15 cellular contexts compared by ENCODE assay signal in the genomic region with DNA sequence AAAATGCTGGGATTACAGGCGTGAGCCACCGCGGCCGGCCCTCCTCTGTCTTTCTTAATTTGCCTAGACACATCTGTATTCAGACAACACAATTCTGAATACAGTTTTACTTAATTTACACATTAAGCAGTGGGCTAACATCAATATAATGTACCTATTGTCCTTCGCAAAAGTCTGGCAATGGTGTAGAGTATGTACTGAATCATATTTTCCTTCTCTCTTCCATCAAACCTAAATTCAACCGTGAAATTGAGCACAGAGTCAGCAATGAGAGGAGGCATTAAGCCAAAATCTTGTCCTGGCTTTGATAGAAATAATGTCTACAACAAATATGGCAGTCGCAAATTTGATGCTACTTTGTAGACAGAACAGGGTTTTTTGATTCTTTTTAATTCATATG. TPM values are rescaled to one million over a fixed set of nuclear protein-coding genes. Genes with fewer than 3 reads are reported as not detected.
DNase-seq lines count a peak whose midpoint lies in the region; ATAC-seq and TF ChIP-seq lines count a peak whose summit lies in the region.
"Had no signal": no experiment of that assay in that cellular context is flagged by ENCODE, and none has a peak within 500 bp of the region (broad histone marks: within the 10 kb centered on the region; RNA-seq: fewer than 3 reads in every experiment).

No MANE protein-coding gene starts in this region.

- in situ Hi-C loops in Panc1 (cut with HindIII; ENCODE audit: low pct_unique_long_range_greater_than_20kb, low sequenced_read_pairs): no loop called here

- no TSS peak for BruUV-seq in Caco-2 (replicated peaks; lab: Mats Ljungman, UMichigan)
- BruUV-seq in Panc1 (replicated peaks; lab: Mats Ljungman, UMichigan): TSS peak; percentile 23

- H3K27me3 ChIP-seq in CD4-positive, CD25-positive, alpha-beta regulatory T cell (ENCODE audit: control insufficient read depth, insufficient read depth, low read length): no peaks in the 10 kb centered on the region
- H3K27me3 ChIP-seq in Caco-2 (replicated peaks; ENCODE audit: control insufficient read depth, insufficient read depth, low read length): no peaks in the 10 kb centered on the region
- no peaks in the 10 kb centered on the region for H3K27me3 ChIP-seq in Panc1 (ENCODE audit: control insufficient read depth, insufficient read depth, low read length)
- no peaks in the 10 kb centered on the region for H3K27me3 ChIP-seq in breast epithelium
- H3K27me3 ChIP-seq in tibial nerve: no peaks in the 10 kb centered on the region
- H3K27me3 ChIP-seq: BLaER1 treated with 17β-estradiol and CSF1 and Interleukin-3, amounts not matched to agents 10 nM and 100 nM had no signal

- 89% methylated on average over 7 of the region's 7 CpGs for WGBS in tibial nerve, 2 donors

- H3K27ac ChIP-seq in CD4-positive, CD25-positive, alpha-beta regulatory T cell (ENCODE audit: insufficient read depth, low read length, poor library complexity, severe bottlenecking): no peak overlapping the region
- H3K27ac ChIP-seq in Panc1 (ENCODE audit: low read length) (no peak overlapping the region), breast epithelium (no peak overlapping the region), tibial nerve (no peak overlapping the region)
- H3K27ac ChIP-seq: BLaER1 treated with 17β-estradiol and CSF1 and Interleukin-3, amounts not matched to agents 10 nM and 100 nM had no signal

- no peaks in the 10 kb centered on the region for H3K27me3 Mint-ChIP-seq in CD4-positive, CD25-positive, alpha-beta regulatory T cell
- H3K27me3 Mint-ChIP-seq in Caco-2 (ENCODE audit: insufficient read depth, unreplicated experiment) (no peaks in the 10 kb centered on the region), memory B cell (no peaks in the 10 kb centered on the region)
- H3K27me3 Mint-ChIP-seq: B cell; CD8-positive, alpha-beta memory T cell had no signal

- no peaks in the 10 kb centered on the region for H3K4me1 ChIP-seq in CD4-positive, CD25-positive, alpha-beta regulatory T cell (ENCODE audit: control insufficient read depth, insufficient read depth, low read length, poor library complexity, severe bottlenecking)
- H3K4me1 ChIP-seq in Caco-2 (peaks cover 7% of the 10 kb centered on the region), Panc1 (ENCODE audit: control insufficient read depth, insufficient read depth, low read length) (no peaks in the 10 kb centered on the region), breast epithelium (no peaks in the 10 kb centered on the region), tibial nerve (no peaks in the 10 kb centered on the region)

- intact Hi-C loops in Caco-2 (cut with micrococcal nuclease; ENCODE audit: unreplicated experiment) (no loop called here), Panc1 (cut with micrococcal nuclease; ENCODE audit: unreplicated experiment) (no loop called here), breast epithelium (cut with DNase I; ENCODE audit: low total_unique reads) (no loop called here)

- H3K9me3 Mint-ChIP-seq in CD4-positive, CD25-positive, alpha-beta regulatory T cell: no peaks in the 10 kb centered on the region
- H3K9me3 Mint-ChIP-seq in Caco-2 (ENCODE audit: unreplicated experiment) (no peaks in the 10 kb centered on the region), memory B cell (no peaks in the 10 kb centered on the region)
- H3K9me3 Mint-ChIP-seq: CD8-positive, alpha-beta memory T cell had no signal

- POLR2A ChIA-PET in Caco-2 (lab: Charles Lee) (no interaction called here), Panc1 (lab: Charles Lee) (no interaction called here)

- H3K36me3 Mint-ChIP-seq in CD4-positive, CD25-positive, alpha-beta regulatory T cell: peaks cover 38% of the 10 kb centered on the region
- peaks cover 97% of the 10 kb centered on the region for H3K36me3 Mint-ChIP-seq in Caco-2 (ENCODE audit: insufficient read depth, unreplicated experiment)
- peaks cover 33% of the 10 kb centered on the region for H3K36me3 Mint-ChIP-seq in memory B cell

- TF ChIP-seq POLR2A in breast epithelium (IDR thresholded peaks at IDR 0.05): no peak
- TF ChIP-seq POLR2A in tibial nerve (IDR thresholded peaks at IDR 0.05): no peak

- no peak overlapping the region for H3K4me3 Mint-ChIP-seq in CD4-positive, CD25-positive, alpha-beta regulatory T cell
- H3K4me3 Mint-ChIP-seq in Caco-2 (ENCODE audit: unreplicated experiment) (no peak overlapping the region), memory B cell (no peak overlapping the region)
- H3K4me3 Mint-ChIP-seq: B cell; CD8-positive, alpha-beta memory T cell had no signal

- TF ChIP-seq EP300 in tibial nerve (IDR thresholded peaks at IDR 0.05): no peak

- H3K9me3 ChIP-seq in CD4-positive, CD25-positive, alpha-beta regulatory T cell (ENCODE audit: control insufficient read depth in 2 of 2, low read length in 2 of 2): no peaks in the 10 kb centered on the region
- H3K9me3 ChIP-seq in Caco-2 (no peaks in the 10 kb centered on the region), Panc1 (ENCODE audit: control insufficient read depth, insufficient read depth, low read depth, low read length) (no peaks in the 10 kb centered on the region), breast epithelium (no peaks in the 10 kb centered on the region), tibial nerve (no peaks in the 10 kb centered on the region)
- H3K9me3 ChIP-seq: BLaER1 treated with 17β-estradiol and CSF1 and Interleukin-3, amounts not matched to agents 10 nM and 100 nM had no signal

- no peak for DNase-seq in CD4-positive, CD25-positive, alpha-beta regulatory T cell
- DNase-seq in Caco-2 (no peak), Panc1 (ENCODE audit: low read depth, low spot score) (no peak), memory B cell (ENCODE audit: low spot score in 2 of 2) (no peak), breast epithelium (ENCODE audit: low spot score in 2 of 2) (no peak), tibial nerve (ENCODE audit: low spot score in 2 of 2) (no peak)
- DNase-seq: CD8-positive, alpha-beta memory T cell; DMS153; DMS79; GDM1; GOT3; H7; IMR-90 had no signal

- H3K4me3 ChIP-seq in CD4-positive, CD25-positive, alpha-beta regulatory T cell (ENCODE audit: low read depth, low read length): no peak overlapping the region
- no peak overlapping the region for H3K4me3 ChIP-seq in Caco-2 (ENCODE audit: low read depth, low read length)
- no peak overlapping the region for H3K4me3 ChIP-seq in Panc1 (ENCODE audit: low read depth in 2 of 2, low read length in 2 of 2)
- H3K4me3 ChIP-seq in breast epithelium: no peak overlapping the region
- H3K4me3 ChIP-seq in tibial nerve: no peak overlapping the region
- H3K4me3 ChIP-seq: BLaER1 treated with 17β-estradiol and CSF1 and Interleukin-3, amounts not matched to agents 10 nM and 100 nM had no signal

- H3K4me1 Mint-ChIP-seq in CD4-positive, CD25-positive, alpha-beta regulatory T cell: peaks cover 0 to 6% (median 1%) of the 10 kb centered on the region in 4 donors
- H3K4me1 Mint-ChIP-seq in Caco-2 (ENCODE audit: low read depth, unreplicated experiment) (no peaks in the 10 kb centered on the region), memory B cell (no peaks in the 10 kb centered on the region)
- H3K4me1 Mint-ChIP-seq: B cell had no signal

- peaks cover 86% of the 10 kb centered on the region for H3K36me3 ChIP-seq in CD4-positive, CD25-positive, alpha-beta regulatory T cell (ENCODE audit: control insufficient read depth, insufficient read depth, low read length)
- peaks cover 5% of the 10 kb centered on the region for H3K36me3 ChIP-seq in Caco-2 (ENCODE audit: control insufficient read depth, insufficient read depth, low read length)
- peaks cover 53% of the 10 kb centered on the region for H3K36me3 ChIP-seq in Panc1 (ENCODE audit: control insufficient read depth, insufficient read depth, low read length)
- peaks cover 8% of the 10 kb centered on the region for H3K36me3 ChIP-seq in breast epithelium
- peaks cover 3 to 98% (median 29%) of the 10 kb centered on the region in 3 donors for H3K36me3 ChIP-seq in tibial nerve

- peak overlapping the region in 2 of 3 donors; percentile 33 to 44 for H3K27ac Mint-ChIP-seq in CD4-positive, CD25-positive, alpha-beta regulatory T cell
- H3K27ac Mint-ChIP-seq in Caco-2 (ENCODE audit: unreplicated experiment): peak overlapping the region; percentile 46
- peak overlapping the region; percentile 78 for H3K27ac Mint-ChIP-seq in memory B cell

- TF ChIP-seq CTCF in Caco-2 (IDR thresholded peaks at IDR 0.05; ENCODE audit: insufficient read depth in 1 of 2, low read depth in 1 of 2, low read length in 1 of 2, severe bottlenecking in 1 of 2, unreplicated experiment in 1 of 2) (no peak), Panc1 (IDR thresholded peaks at IDR 0.05) (no peak), breast epithelium (IDR thresholded peaks at IDR 0.05) (no peak), tibial nerve (IDR thresholded peaks at IDR 0.05) (no peak)

- ATAC-seq in CD4-positive, CD25-positive, alpha-beta regulatory T cell (ENCODE audit: low read depth in 2 of 2): no peak
- ATAC-seq in Panc1: no peak
- ATAC-seq in memory B cell (ENCODE audit: low read depth): no peak

- CTCF ChIA-PET in Caco-2 (lab: Charles Lee) (no interaction called here), Panc1 (lab: Charles Lee) (no interaction called here)

RNA-seq across cellular contexts. Expression of a gene that starts 30.4 kb away (rescaled TPM):
- total RNA-seq in CD4-positive, CD25-positive, alpha-beta regulatory T cell: not detected
- polyA plus RNA-seq in CD4-positive, CD25-positive, alpha-beta regulatory T cell: under 1 TPM in 2 of 4 donors, not detected in 2; 0.13 to 0.15 TPM
- 1.2 TPM in 2 replicates for total RNA-seq in Caco-2 (2022)
- total RNA-seq in Panc1 (2021; ENCODE audit: unreplicated experiment): 3.2 TPM
- 7.8 TPM for polyA plus RNA-seq in Panc1 (2012; ENCODE audit: insufficient read length)
- 1 to 10 TPM in 1 of 3 donors, under 1 TPM in 2; 0.44 to 4.3 (median 0.98) TPM for total RNA-seq in breast epithelium
- 1 to 10 TPM in 3 of 4 donors, under 1 TPM in 1; 0.87 to 3.0 (median 2.5) TPM for total RNA-seq in tibial nerve
- polyA plus RNA-seq: CD8-positive, alpha-beta memory T cell had no signal

RNA-seq across cellular contexts. Expression of a gene that starts 58.1 kb away (rescaled TPM):
- 61.8 TPM for total RNA-seq in CD4-positive, CD25-positive, alpha-beta regulatory T cell
- 10 to 100 TPM; 13.0 to 14.4 (median 13.8) TPM for polyA plus RNA-seq in CD4-positive, CD25-positive, alpha-beta regulatory T cell
- total RNA-seq in Caco-2 (2022) (85.2 and 85.7 TPM in 2 replicates), Panc1 (2021; ENCODE audit: unreplicated experiment) (107 TPM), breast epithelium (10 to 100 TPM; 53.7 to 57.4 (median 56.3) TPM), tibial nerve (10 to 100 TPM; 53.3 to 70.1 (median 63.6) TPM)
- polyA plus RNA-seq in Panc1 (2012; ENCODE audit: insufficient read length): 53.8 TPM
